ENCODE assay signal across 1 cellular context in genomic region chr3:49786357-49787181, GRCh38.
TF ChIP-seq lines count a peak whose summit lies in the region.

Gene IP6K1 (minus strand): TSS chr3:49786542. CDS start chr3:49748040, 38,502 bp downstream.

TF ChIP-seq in WTC11, 78 proteins besides CTCF, POLR2A, EP300 and RAD21 (continued from another document and continues in another):
- TF ChIP-seq TEAD4 (CRISPR knock-in tag; IDR thresholded peaks at IDR 0.05) (no peak), FOXP1 (CRISPR knock-in tag; IDR thresholded peaks at IDR 0.05; ENCODE audit: borderline replicate concordance) (peak; percentile 91; the same call in 1 of the 2 replicates), CBFB (CRISPR knock-in tag; IDR thresholded peaks at IDR 0.05; ENCODE audit: low read depth) (no peak), ZNF671 (CRISPR knock-in tag; IDR thresholded peaks at IDR 0.05) (no peak), ZBTB21 (CRISPR knock-in tag; IDR thresholded peaks at IDR 0.05; ENCODE audit: borderline replicate concordance) (no peak; the same call in 1 of the 2 replicates), AR (CRISPR knock-in tag; IDR thresholded peaks at IDR 0.05) (no peak), ZNF281 (CRISPR knock-in tag; IDR thresholded peaks at IDR 0.05) (no peak), ZNF512 (CRISPR knock-in tag; IDR thresholded peaks at IDR 0.05; ENCODE audit: borderline replicate concordance) (no peak), ETV6 (CRISPR knock-in tag; IDR thresholded peaks at IDR 0.05) (peak; percentile 42; the same call in 1 of the 2 replicates), TEAD1 (CRISPR knock-in tag; IDR thresholded peaks at IDR 0.05) (peak; percentile 59; the same call in 1 of the 2 replicates), RORB (CRISPR knock-in tag; IDR thresholded peaks at IDR 0.05) (no peak), ATF1 (CRISPR knock-in tag; IDR thresholded peaks at IDR 0.05) (no peak), SP1 (CRISPR knock-in tag; conservative IDR thresholded peaks at IDR 0.05) (peak; percentile 59; the same call in 1 of the 2 replicates), ZNF317 (CRISPR knock-in tag; IDR thresholded peaks at IDR 0.05; ENCODE audit: borderline replicate concordance, low read depth) (no peak), TP53 (CRISPR knock-in tag; IDR thresholded peaks at IDR 0.05) (no peak), PRDM15 (CRISPR knock-in tag; IDR thresholded peaks at IDR 0.05) (no peak), SMAD4 (CRISPR knock-in tag; IDR thresholded peaks at IDR 0.05) (no peak), NFE2L1 (CRISPR knock-in tag; IDR thresholded peaks at IDR 0.05) (no peak), ZNF138 (CRISPR knock-in tag; conservative IDR thresholded peaks at IDR 0.05) (peak; percentile 78; the same call in 1 of the 2 replicates), JAZF1 (CRISPR knock-in tag; IDR thresholded peaks at IDR 0.05) (no peak), TCF7 (CRISPR knock-in tag; IDR thresholded peaks at IDR 0.05; ENCODE audit: low read depth) (0 out of 2 replicates have a peak, but pooled peaks have one; percentile 62), ESRRA (CRISPR knock-in tag; IDR thresholded peaks at IDR 0.05; ENCODE audit: borderline replicate concordance) (peak; percentile 70; the same call in 1 of the 2 replicates), ZNF121 (CRISPR knock-in tag; IDR thresholded peaks at IDR 0.05) (no peak), GRHL2 (CRISPR knock-in tag; IDR thresholded peaks at IDR 0.05; ENCODE audit: insufficient replicate concordance, severe bottlenecking) (no peak), MYBL2 (CRISPR knock-in tag; IDR thresholded peaks at IDR 0.05) (no peak), KAT7 (CRISPR knock-in tag; IDR thresholded peaks at IDR 0.05; ENCODE audit: borderline replicate concordance) (no peak), ZNF232 (CRISPR knock-in tag; IDR thresholded peaks at IDR 0.05) (no peak), IRF2 (CRISPR knock-in tag; IDR thresholded peaks at IDR 0.05; ENCODE audit: borderline replicate concordance, low read depth) (no peak), CDX4 (CRISPR knock-in tag; IDR thresholded peaks at IDR 0.05; ENCODE audit: borderline replicate concordance) (no peak), GABPB1 (CRISPR knock-in tag; IDR thresholded peaks at IDR 0.05) (0 out of 2 replicates have a peak, but pooled peaks have one; percentile 10)
- TF ChIP-seq, protein P1, sequence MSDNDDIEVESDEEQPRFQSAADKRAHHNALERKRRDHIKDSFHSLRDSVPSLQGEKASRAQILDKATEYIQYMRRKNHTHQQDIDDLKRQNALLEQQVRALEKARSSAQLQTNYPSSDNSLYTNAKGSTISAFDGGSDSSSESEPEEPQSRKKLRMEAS (CRISPR knock-in tag; IDR thresholded peaks at IDR 0.05): peak; percentile 98
- TF ChIP-seq, protein P2, sequence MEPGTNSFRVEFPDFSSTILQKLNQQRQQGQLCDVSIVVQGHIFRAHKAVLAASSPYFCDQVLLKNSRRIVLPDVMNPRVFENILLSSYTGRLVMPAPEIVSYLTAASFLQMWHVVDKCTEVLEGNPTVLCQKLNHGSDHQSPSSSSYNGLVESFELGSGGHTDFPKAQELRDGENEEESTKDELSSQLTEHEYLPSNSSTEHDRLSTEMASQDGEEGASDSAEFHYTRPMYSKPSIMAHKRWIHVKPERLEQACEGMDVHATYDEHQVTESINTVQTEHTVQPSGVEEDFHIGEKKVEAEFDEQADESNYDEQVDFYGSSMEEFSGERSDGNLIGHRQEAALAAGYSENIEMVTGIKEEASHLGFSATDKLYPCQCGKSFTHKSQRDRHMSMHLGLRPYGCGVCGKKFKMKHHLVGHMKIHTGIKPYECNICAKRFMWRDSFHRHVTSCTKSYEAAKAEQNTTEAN (CRISPR knock-in tag; IDR thresholded peaks at IDR 0.05): no peak
- TF ChIP-seq, protein P3, sequence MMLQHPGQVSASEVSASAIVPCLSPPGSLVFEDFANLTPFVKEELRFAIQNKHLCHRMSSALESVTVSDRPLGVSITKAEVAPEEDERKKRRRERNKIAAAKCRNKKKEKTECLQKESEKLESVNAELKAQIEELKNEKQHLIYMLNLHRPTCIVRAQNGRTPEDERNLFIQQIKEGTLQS (CRISPR knock-in tag; conservative IDR thresholded peaks at IDR 0.05): no peak
- TF ChIP-seq, protein P4, sequence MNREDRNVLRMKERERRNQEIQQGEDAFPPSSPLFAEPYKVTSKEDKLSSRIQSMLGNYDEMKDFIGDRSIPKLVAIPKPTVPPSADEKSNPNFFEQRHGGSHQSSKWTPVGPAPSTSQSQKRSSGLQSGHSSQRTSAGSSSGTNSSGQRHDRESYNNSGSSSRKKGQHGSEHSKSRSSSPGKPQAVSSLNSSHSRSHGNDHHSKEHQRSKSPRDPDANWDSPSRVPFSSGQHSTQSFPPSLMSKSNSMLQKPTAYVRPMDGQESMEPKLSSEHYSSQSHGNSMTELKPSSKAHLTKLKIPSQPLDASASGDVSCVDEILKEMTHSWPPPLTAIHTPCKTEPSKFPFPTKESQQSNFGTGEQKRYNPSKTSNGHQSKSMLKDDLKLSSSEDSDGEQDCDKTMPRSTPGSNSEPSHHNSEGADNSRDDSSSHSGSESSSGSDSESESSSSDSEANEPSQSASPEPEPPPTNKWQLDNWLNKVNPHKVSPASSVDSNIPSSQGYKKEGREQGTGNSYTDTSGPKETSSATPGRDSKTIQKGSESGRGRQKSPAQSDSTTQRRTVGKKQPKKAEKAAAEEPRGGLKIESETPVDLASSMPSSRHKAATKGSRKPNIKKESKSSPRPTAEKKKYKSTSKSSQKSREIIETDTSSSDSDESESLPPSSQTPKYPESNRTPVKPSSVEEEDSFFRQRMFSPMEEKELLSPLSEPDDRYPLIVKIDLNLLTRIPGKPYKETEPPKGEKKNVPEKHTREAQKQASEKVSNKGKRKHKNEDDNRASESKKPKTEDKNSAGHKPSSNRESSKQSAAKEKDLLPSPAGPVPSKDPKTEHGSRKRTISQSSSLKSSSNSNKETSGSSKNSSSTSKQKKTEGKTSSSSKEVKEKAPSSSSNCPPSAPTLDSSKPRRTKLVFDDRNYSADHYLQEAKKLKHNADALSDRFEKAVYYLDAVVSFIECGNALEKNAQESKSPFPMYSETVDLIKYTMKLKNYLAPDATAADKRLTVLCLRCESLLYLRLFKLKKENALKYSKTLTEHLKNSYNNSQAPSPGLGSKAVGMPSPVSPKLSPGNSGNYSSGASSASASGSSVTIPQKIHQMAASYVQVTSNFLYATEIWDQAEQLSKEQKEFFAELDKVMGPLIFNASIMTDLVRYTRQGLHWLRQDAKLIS (CRISPR knock-in tag; IDR thresholded peaks at IDR 0.05; ENCODE audit: borderline replicate concordance): no peak
- TF ChIP-seq, protein P5, sequence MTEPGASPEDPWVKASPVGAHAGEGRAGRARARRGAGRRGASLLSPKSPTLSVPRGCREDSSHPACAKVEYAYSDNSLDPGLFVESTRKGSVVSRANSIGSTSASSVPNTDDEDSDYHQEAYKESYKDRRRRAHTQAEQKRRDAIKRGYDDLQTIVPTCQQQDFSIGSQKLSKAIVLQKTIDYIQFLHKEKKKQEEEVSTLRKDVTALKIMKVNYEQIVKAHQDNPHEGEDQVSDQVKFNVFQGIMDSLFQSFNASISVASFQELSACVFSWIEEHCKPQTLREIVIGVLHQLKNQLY (CRISPR knock-in tag; IDR thresholded peaks at IDR 0.05): no peak
- TF ChIP-seq, protein P6, sequence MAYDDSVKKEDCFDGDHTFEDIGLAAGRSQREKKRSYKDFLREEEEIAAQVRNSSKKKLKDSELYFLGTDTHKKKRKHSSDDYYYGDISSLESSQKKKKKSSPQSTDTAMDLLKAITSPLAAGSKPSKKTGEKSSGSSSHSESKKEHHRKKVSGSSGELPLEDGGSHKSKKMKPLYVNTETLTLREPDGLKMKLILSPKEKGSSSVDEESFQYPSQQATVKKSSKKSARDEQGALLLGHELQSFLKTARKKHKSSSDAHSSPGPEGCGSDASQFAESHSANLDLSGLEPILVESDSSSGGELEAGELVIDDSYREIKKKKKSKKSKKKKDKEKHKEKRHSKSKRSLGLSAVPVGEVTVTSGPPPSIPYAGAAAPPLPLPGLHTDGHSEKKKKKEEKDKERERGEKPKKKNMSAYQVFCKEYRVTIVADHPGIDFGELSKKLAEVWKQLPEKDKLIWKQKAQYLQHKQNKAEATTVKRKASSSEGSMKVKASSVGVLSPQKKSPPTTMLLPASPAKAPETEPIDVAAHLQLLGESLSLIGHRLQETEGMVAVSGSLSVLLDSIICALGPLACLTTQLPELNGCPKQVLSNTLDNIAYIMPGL (CRISPR knock-in tag; IDR thresholded peaks at IDR 0.05): 0 out of 2 replicates have a peak, but pooled peaks have one; percentile 51
- TF ChIP-seq, protein P7, sequence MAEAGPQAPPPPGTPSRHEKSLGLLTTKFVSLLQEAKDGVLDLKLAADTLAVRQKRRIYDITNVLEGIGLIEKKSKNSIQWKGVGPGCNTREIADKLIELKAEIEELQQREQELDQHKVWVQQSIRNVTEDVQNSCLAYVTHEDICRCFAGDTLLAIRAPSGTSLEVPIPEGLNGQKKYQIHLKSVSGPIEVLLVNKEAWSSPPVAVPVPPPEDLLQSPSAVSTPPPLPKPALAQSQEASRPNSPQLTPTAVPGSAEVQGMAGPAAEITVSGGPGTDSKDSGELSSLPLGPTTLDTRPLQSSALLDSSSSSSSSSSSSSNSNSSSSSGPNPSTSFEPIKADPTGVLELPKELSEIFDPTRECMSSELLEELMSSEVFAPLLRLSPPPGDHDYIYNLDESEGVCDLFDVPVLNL (CRISPR knock-in tag; IDR thresholded peaks at IDR 0.05; ENCODE audit: borderline replicate concordance, low read depth): no peak
